ENCODE assay signal across 8 cellular contexts in the genomic region with DNA sequence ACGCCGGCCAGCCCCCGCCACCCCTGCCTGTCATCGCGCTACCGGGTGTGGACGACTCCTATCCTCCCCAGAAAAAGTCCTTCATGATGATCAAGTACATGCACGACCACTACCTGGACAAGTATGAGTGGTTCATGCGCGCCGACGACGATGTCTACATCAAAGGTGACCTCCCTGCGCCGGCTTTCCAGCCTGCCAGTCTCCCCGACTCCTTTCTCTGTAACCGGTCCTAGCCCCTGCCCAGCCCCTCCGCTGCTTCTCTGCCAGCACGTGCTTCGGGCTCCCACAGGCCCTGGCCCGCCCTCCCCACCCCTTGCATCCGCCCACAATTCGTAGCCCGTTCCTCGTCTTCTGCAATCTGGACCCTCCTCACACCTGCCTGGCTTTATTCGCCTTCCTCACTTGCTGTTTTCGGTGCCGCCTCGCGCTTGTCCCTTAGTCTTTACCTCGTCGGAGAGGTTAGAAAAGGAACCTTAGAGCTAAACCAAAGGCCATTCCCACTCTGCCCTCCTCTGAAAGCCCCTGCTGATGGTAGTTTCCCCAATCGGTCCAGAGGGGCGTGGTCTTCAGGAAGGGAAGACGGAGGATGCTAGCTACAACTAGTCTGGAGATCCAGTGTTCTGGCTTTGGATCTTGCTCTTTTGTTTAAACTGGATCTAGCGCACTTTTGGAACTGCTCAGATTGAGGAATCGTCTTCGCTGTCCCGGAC. TPM values are rescaled to one million over a fixed set of nuclear protein-coding genes. Genes with fewer than 3 reads are reported as not detected.
A peak's percentile ranks its signal among the peaks of the same experiment; 100 is the strongest.
DNase-seq lines count a peak whose midpoint lies in the region; ATAC-seq and TF ChIP-seq lines count a peak whose summit lies in the region.

No MANE protein-coding gene starts in this region.

- no peaks in the 10 kb centered on the region for H3K9me3 Mint-ChIP-seq in activated CD4-positive, alpha-beta T cell treated with anti-CD3 and anti-CD28 coated beads, Interleukin-2, amount 10 ng/mL, durations not matched to agents 24 days and 14 days
- H3K9me3 Mint-ChIP-seq in activated T-helper 2 cell treated with anti-CD3 and anti-CD28 coated beads, Interferon-gamma antibody, Interleukin-2, Interleukin-4, amounts not matched to agents 10 μg/mL and 5 μg/mL and 100 μg/mL, durations not matched to agents 14 hours and 24 hours and 36 hours: no peaks in the 10 kb centered on the region

- peak overlapping the region; percentile 57 to 80 (median 70) for H3K4me3 ChIP-seq in sigmoid colon

- peaks cover 13% of the 10 kb centered on the region for H3K4me1 Mint-ChIP-seq in activated CD4-positive, alpha-beta T cell treated with anti-CD3 and anti-CD28 coated beads, Interleukin-2, amount 10 ng/mL, durations not matched to agents 24 days and 14 days
- H3K4me1 Mint-ChIP-seq in activated T-helper 2 cell treated with anti-CD3 and anti-CD28 coated beads, Interferon-gamma antibody, Interleukin-2, Interleukin-4, amounts not matched to agents 10 μg/mL and 5 μg/mL and 100 μg/mL, durations not matched to agents 14 hours and 24 hours and 36 hours (ENCODE audit: low read depth): peaks cover 13% of the 10 kb centered on the region

- no peak for TF ChIP-seq POLR2A in sigmoid colon (IDR thresholded peaks at IDR 0.05)

- peak overlapping the region; percentile 54 for H3K27ac Mint-ChIP-seq in activated CD4-positive, alpha-beta T cell treated with anti-CD3 and anti-CD28 coated beads, Interleukin-2, amount 10 ng/mL, durations not matched to agents 24 days and 14 days
- H3K27ac Mint-ChIP-seq in activated T-helper 2 cell treated with anti-CD3 and anti-CD28 coated beads, Interferon-gamma antibody, Interleukin-2, Interleukin-4, amounts not matched to agents 10 μg/mL and 5 μg/mL and 100 μg/mL, durations not matched to agents 14 hours and 24 hours and 36 hours: no peak overlapping the region

- 2% methylated on average over 39 of the region's 39 CpGs for WGBS in sigmoid colon, 2 donors

- H3K36me3 Mint-ChIP-seq in activated CD4-positive, alpha-beta T cell treated with anti-CD3 and anti-CD28 coated beads, Interleukin-2, amount 10 ng/mL, durations not matched to agents 24 days and 14 days (ENCODE audit: low read depth): no peaks in the 10 kb centered on the region
- H3K36me3 Mint-ChIP-seq in activated T-helper 2 cell treated with anti-CD3 and anti-CD28 coated beads, Interferon-gamma antibody, Interleukin-2, Interleukin-4, amounts not matched to agents 10 μg/mL and 5 μg/mL and 100 μg/mL, durations not matched to agents 14 hours and 24 hours and 36 hours (ENCODE audit: low read depth): peaks cover 3% of the 10 kb centered on the region

- H3K36me3 ChIP-seq in sigmoid colon: no peaks in the 10 kb centered on the region

- H3K27me3 Mint-ChIP-seq in activated CD4-positive, alpha-beta T cell treated with anti-CD3 and anti-CD28 coated beads, Interleukin-2, amount 10 ng/mL, durations not matched to agents 24 days and 14 days: peaks cover 50% of the 10 kb centered on the region
- peaks cover 42% of the 10 kb centered on the region for H3K27me3 Mint-ChIP-seq in activated T-helper 2 cell treated with anti-CD3 and anti-CD28 coated beads, Interferon-gamma antibody, Interleukin-2, Interleukin-4, amounts not matched to agents 10 μg/mL and 5 μg/mL and 100 μg/mL, durations not matched to agents 14 hours and 24 hours and 36 hours (ENCODE audit: low read depth)

- DNase-seq in activated CD4-positive, alpha-beta T cell treated with anti-CD3 and anti-CD28 coated beads, Interleukin-2, amount 10 ng/mL, durations not matched to agents 24 days and 14 days: peak; percentile 57
- no peak for DNase-seq in activated CD4-positive, alpha-beta T cell treated with anti-CD3 and anti-CD28 coated beads for 4 hours
- DNase-seq in activated T-helper 2 cell treated with anti-CD3 and anti-CD28 coated beads, Interferon-gamma antibody, Interleukin-2, Interleukin-4, amounts not matched to agents 10 μg/mL and 5 μg/mL and 100 μg/mL, durations not matched to agents 14 hours and 24 hours and 36 hours (ENCODE audit: low spot score): no peak
- DNase-seq in hepatic stellate cell (ENCODE audit: low spot score) (peak; percentile 11), sigmoid colon (peak; percentile 65)
- no peak for DNase-seq in NK-92 treated with Interleukin-12 subunit alpha and Interleukin-12 subunit beta, amount 100 ng/mL, for 24 hours (lab: John Stamatoyannopoulos, UW)

- no peak for TF ChIP-seq EP300 in sigmoid colon (IDR thresholded peaks at IDR 0.05)

- peak overlapping the region in 2 of 4 donors; percentile 73 to 79 for H3K27ac ChIP-seq in sigmoid colon

- TF ChIP-seq CTCF in sigmoid colon (IDR thresholded peaks at IDR 0.05): no peak

- peak overlapping the region; percentile 73 for H3K4me3 Mint-ChIP-seq in activated CD4-positive, alpha-beta T cell treated with anti-CD3 and anti-CD28 coated beads, Interleukin-2, amount 10 ng/mL, durations not matched to agents 24 days and 14 days
- peak overlapping the region; percentile 73 for H3K4me3 Mint-ChIP-seq in activated T-helper 2 cell treated with anti-CD3 and anti-CD28 coated beads, Interferon-gamma antibody, Interleukin-2, Interleukin-4, amounts not matched to agents 10 μg/mL and 5 μg/mL and 100 μg/mL, durations not matched to agents 14 hours and 24 hours and 36 hours (ENCODE audit: low read depth)

- no peaks in the 10 kb centered on the region for H3K9me3 ChIP-seq in sigmoid colon

- ATAC-seq in GM19035 (IDR thresholded peaks at IDR 0.05; ENCODE audit: unreplicated experiment): no peak
- ATAC-seq in HG02588 (IDR thresholded peaks at IDR 0.05; ENCODE audit: unreplicated experiment): no peak

- H3K27me3 ChIP-seq in sigmoid colon: peaks cover 0 to 23% (median 0%) of the 10 kb centered on the region in 3 donors

- H3K4me1 ChIP-seq in sigmoid colon: peaks cover 0 to 28% (median 20%) of the 10 kb centered on the region in 4 donors

- intact Hi-C loops in activated CD4-positive, alpha-beta T cell treated with anti-CD3 and anti-CD28 coated beads, Interleukin-2, amount 10 ng/mL, durations not matched to agents 24 days and 14 days (cut with micrococcal nuclease): no loop called here
- intact Hi-C loops in activated T-helper 2 cell treated with anti-CD3 and anti-CD28 coated beads, Interferon-gamma antibody, Interleukin-2, Interleukin-4, amounts not matched to agents 10 μg/mL and 5 μg/mL and 100 μg/mL, durations not matched to agents 14 hours and 24 hours and 36 hours (cut with micrococcal nuclease): no loop called here
- intact Hi-C loops in sigmoid colon (cut with DNase I): loop anchor here (2.0 to 10.0 kb wide), 2 partner anchors 1209 to 1261 kb away; no protein-coding TSS in a partner anchor

RNA-seq across cellular contexts. Expression of a gene that starts 1.4 kb away (rescaled TPM):
- not detected in 2 replicates for total RNA-seq in activated CD4-positive, alpha-beta T cell treated with anti-CD3 and anti-CD28 coated beads, Interleukin-2, amount 10 ng/mL, durations not matched to agents 24 days and 14 days
- not detected in 2 replicates for total RNA-seq in activated T-helper 2 cell treated with anti-CD3 and anti-CD28 coated beads, Interferon-gamma antibody, Interleukin-2, Interleukin-4, amounts not matched to agents 10 μg/mL and 5 μg/mL and 100 μg/mL, durations not matched to agents 14 hours and 24 hours and 36 hours
- 1 to 10 TPM in 3 of 4 donors, under 1 TPM in 1; 0.99 to 3.3 (median 2.3) TPM for total RNA-seq in sigmoid colon
- polyA plus RNA-seq in sigmoid colon: under 1 TPM in 2 of 3 donors, not detected in 1; under 0.01 to 0.50 TPM

Comparison
In these comparisons a context has a peak if more than half of its experiments do, and no peak if none do; other contexts are left out.
1. DNase-seq: peak in activated CD4-positive, alpha-beta T cell treated with anti-CD3 and anti-CD28 coated beads, Interleukin-2, amount 10 ng/mL, durations not matched to agents 24 days and 14 days (single experiment), hepatic stellate cell (single experiment) and sigmoid colon (single experiment); none in activated CD4-positive, alpha-beta T cell treated with anti-CD3 and anti-CD28 coated beads for 4 hours (0 of 2), activated T-helper 2 cell treated with anti-CD3 and anti-CD28 coated beads, Interferon-gamma antibody, Interleukin-2, Interleukin-4, amounts not matched to agents 10 μg/mL and 5 μg/mL and 100 μg/mL, durations not matched to agents 14 hours and 24 hours and 36 hours (single experiment) and NK-92 treated with Interleukin-12 subunit alpha and Interleukin-12 subunit beta, amount 100 ng/mL, for 24 hours (single experiment).